ENCODE assay signal across 23 cellular contexts in genomic region chr3:37970802-37971201, GRCh38.
"Had no signal": no experiment of that assay in that cellular context is flagged by ENCODE, and none has a peak within 500 bp of the region (broad histone marks: within the 10 kb centered on the region; RNA-seq: fewer than 3 reads in every experiment).

No MANE protein-coding gene starts in this region.

- H3K4me3 ChIP-seq: spleen, thyroid gland, upper lobe of right lung had no signal

- H3K27ac Mint-ChIP-seq: activated naive CD4-positive, alpha-beta T cell treated with anti-CD3 and anti-CD28 coated beads for 36 hours; activated T-cell treated with anti-CD3 and anti-CD28 coated beads, Interleukin-2, amount 50 U/mL, for 72 hours; immature natural killer cell; naive B cell; T-helper 2 cell treated with Interferon-gamma antibody and Interleukin-4, amounts not matched to agents 5 μg/mL and 100 μg/mL, for 36 hours had no signal

- DNase-seq: activated CD4-positive, alpha-beta T cell treated with anti-CD3 and anti-CD28 coated beads, Interleukin-2, amount 50 U/mL, for 1 hour; activated CD4-positive, CD25-positive, alpha-beta regulatory T cell treated with anti-CD3 and anti-CD28 coated beads, Interleukin-2, amount 50 U/mL, for 72 hours; activated effector memory CD4-positive, alpha-beta T cell treated with Interleukin-2 at 50 U/mL for 16 hours; activated naive CD4-positive, alpha-beta T cell treated with anti-CD3 and anti-CD28 coated beads for 36 hours; activated T-cell treated with anti-CD3 and anti-CD28 coated beads, Interleukin-2, amount 50 U/mL, for 72 hours; dermis blood vessel endothelial cell; effector memory CD4-positive, alpha-beta T cell; foreskin melanocyte; immature natural killer cell; kidney glomerular epithelial cell; left ventricle myocardium superior; mammary epithelial cell; naive B cell; retina; SK-N-SH; spleen; stimulated activated CD4-positive, alpha-beta T cell treated with anti-CD3 and anti-CD28 coated beads, Interleukin-4, amount 100 ng/mL, for 1 hour; stimulated activated naive CD4-positive, alpha-beta T cell treated with Interleukin-2 at 50 U/mL for 16 hours; thyroid gland; upper lobe of right lung; WERI-Rb-1 had no signal

- H3K27ac ChIP-seq: thyroid gland, upper lobe of right lung, WERI-Rb-1 had no signal

- H3K9me3 ChIP-seq: SK-N-SH, spleen, thyroid gland, upper lobe of right lung had no signal

- H3K9me3 Mint-ChIP-seq: activated naive CD4-positive, alpha-beta T cell treated with anti-CD3 and anti-CD28 coated beads for 36 hours; activated T-cell treated with anti-CD3 and anti-CD28 coated beads, Interleukin-2, amount 50 U/mL, for 72 hours; immature natural killer cell; naive B cell; neural crest cell; T-helper 2 cell treated with Interferon-gamma antibody and Interleukin-4, amounts not matched to agents 5 μg/mL and 100 μg/mL, for 36 hours had no signal

- ATAC-seq: activated T-cell treated with anti-CD3 and anti-CD28 coated beads, Interleukin-2, amount 50 U/mL, for 72 hours; left ventricle myocardium superior; upper lobe of right lung had no signal

- H3K4me3 Mint-ChIP-seq: activated naive CD4-positive, alpha-beta T cell treated with anti-CD3 and anti-CD28 coated beads for 36 hours; activated T-cell treated with anti-CD3 and anti-CD28 coated beads, Interleukin-2, amount 50 U/mL, for 72 hours; immature natural killer cell; neural crest cell; T-helper 2 cell treated with Interferon-gamma antibody and Interleukin-4, amounts not matched to agents 5 μg/mL and 100 μg/mL, for 36 hours had no signal

- H3K36me3 Mint-ChIP-seq: immature natural killer cell, naive B cell had no signal

- H3K27me3 ChIP-seq: spleen, thyroid gland, upper lobe of right lung had no signal
